35 cellular contexts compared by ENCODE assay signal in the genomic region with DNA sequence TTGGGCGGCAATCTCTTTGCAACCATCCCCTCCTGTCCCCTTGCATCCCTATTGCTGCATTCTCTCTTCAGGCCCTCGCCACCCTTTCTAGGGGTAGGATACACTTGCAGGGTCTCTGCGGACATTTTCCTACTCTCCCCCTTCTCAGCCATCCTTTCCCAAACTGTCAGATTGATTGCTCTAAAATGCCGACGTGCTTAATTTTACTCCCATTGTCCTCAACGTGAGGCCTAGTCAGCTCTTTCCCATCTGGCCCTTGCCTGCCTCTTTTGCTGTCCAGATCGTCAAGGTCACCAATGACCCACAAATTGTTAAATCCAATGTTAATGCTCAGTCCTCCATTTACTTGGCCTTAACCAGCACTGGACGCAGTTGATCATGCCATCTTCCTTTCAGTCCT. TPM values are rescaled to one million over a fixed set of nuclear protein-coding genes. Genes with fewer than 3 reads are reported as not detected.
"Had no signal": no experiment of that assay in that cellular context is flagged by ENCODE, and none has a peak within 500 bp of the region (broad histone marks: within the 10 kb centered on the region; RNA-seq: fewer than 3 reads in every experiment).

No MANE protein-coding gene starts in this region.

- DNase-seq: activated B cell treated with CpG ODN at 0.5 μM for 24 hours; activated CD4-positive, alpha-beta memory T cell treated with anti-CD3 and anti-CD28 coated beads for 36 hours; activated CD4-positive, alpha-beta T cell treated with anti-CD3 and anti-CD28 coated beads for 4 hours; activated CD4-positive, alpha-beta T cell treated with anti-CD3 and anti-CD28 coated beads, Interleukin-2, amount 10 ng/mL, durations not matched to agents 24 days and 14 days; activated CD4-positive, alpha-beta T cell treated with anti-CD3 and anti-CD28 coated beads, Interleukin-2, amount 50 U/mL, for 1 hour; activated CD4-positive, alpha-beta T cell treated with anti-CD3 and anti-CD28 coated beads, Interleukin-2, amount 50 U/mL, for 4 hours; activated CD4-positive, CD25-positive, alpha-beta regulatory T cell treated with anti-CD3 and anti-CD28 coated beads, Interleukin-2, amount 50 U/mL, for 72 hours; activated CD8-positive, alpha-beta memory T cell treated with anti-CD3 and anti-CD28 coated beads, Interleukin-2, amount 50 U/mL, for 4 hours; activated CD8-positive, alpha-beta T cell treated with anti-CD3 and anti-CD28 coated beads for 36 hours; activated gamma-delta T cell treated with Interleukin-2 at 50 U/mL for 16 hours; activated naive CD4-positive, alpha-beta T cell; activated naive CD4-positive, alpha-beta T cell treated with anti-CD3 and anti-CD28 coated beads for 36 hours; activated naive CD4-positive, alpha-beta T cell treated with anti-CD3 and anti-CD28 coated beads, Interleukin-2, amount 50 U/mL, for 16 hours; activated naive CD8-positive, alpha-beta T cell treated with anti-CD3 and anti-CD28 coated beads for 36 hours; activated T-cell treated with anti-CD3 and anti-CD28 coated beads for 4 hours; activated T-cell treated with anti-CD3 and anti-CD28 coated beads, Interleukin-2, amount 50 U/mL, for 1 hour; activated T-cell treated with anti-CD3 and anti-CD28 coated beads, Interleukin-2, amount 50 U/mL, for 4 hours; activated T-cell treated with anti-CD3 and anti-CD28 coated beads, Interleukin-2, amount 50 U/mL, for 72 hours; amniotic stem cell; aorta; body of pancreas; brain microvascular endothelial cell; central memory CD4-positive, alpha-beta T cell; T-helper 2 cell; T-helper 9 cell had no signal

- FAIRE-seq: astrocyte, colon, TTC549 had no signal

- H3K27me3 ChIP-seq: adrenal gland, body of pancreas, breast epithelium had no signal

- H3K27ac ChIP-seq: adrenal gland, body of pancreas, brain microvascular endothelial cell, breast epithelium, VCaP had no signal

- H3K36me3 ChIP-seq: adrenal gland, brain microvascular endothelial cell, breast epithelium had no signal

- H3K9me3 ChIP-seq: adrenal gland, body of pancreas, breast epithelium had no signal

- ATAC-seq: activated CD8-positive, alpha-beta T cell treated with anti-CD3 and anti-CD28 coated beads for 36 hours; activated naive CD4-positive, alpha-beta T cell treated with anti-CD3 and anti-CD28 coated beads, Interleukin-2, amount 50 U/mL, for 72 hours; activated T-cell treated with anti-CD3 and anti-CD28 coated beads, Interleukin-2, amount 50 U/mL, for 4 hours; activated T-cell treated with anti-CD3 and anti-CD28 coated beads, Interleukin-2, amount 50 U/mL, for 72 hours; activated T-helper 17 cell treated with anti-CD3 and anti-CD28 coated beads, Interleukin-2, amount 50 U/mL, for 72 hours; body of pancreas had no signal

- H3K4me1 ChIP-seq: adrenal gland, breast epithelium had no signal

- H3K4me3 ChIP-seq: adrenal gland, body of pancreas, breast epithelium had no signal

RNA-seq across cellular contexts. Expression of gene LRMDA, which starts 12.7 kb away (rescaled TPM):
- total RNA-seq: activated B cell treated with CpG ODN at 0.5 μM for 24 hours; activated CD4-positive, alpha-beta memory T cell treated with anti-CD3 and anti-CD28 coated beads for 36 hours; activated CD4-positive, alpha-beta T cell treated with anti-CD3 and anti-CD28 coated beads, Interleukin-2, amount 10 ng/mL, durations not matched to agents 24 days and 14 days; activated CD8-positive, alpha-beta memory T cell treated with anti-CD3 and anti-CD28 coated beads for 36 hours; activated CD8-positive, alpha-beta T cell treated with anti-CD3 and anti-CD28 coated beads for 36 hours; activated naive CD4-positive, alpha-beta T cell treated with anti-CD3 and anti-CD28 coated beads for 36 hours; activated naive CD4-positive, alpha-beta T cell treated with anti-CD3 and anti-CD28 coated beads, Interleukin-2, amount 50 U/mL, for 72 hours; activated naive CD8-positive, alpha-beta T cell treated with anti-CD3 and anti-CD28 coated beads for 36 hours; activated T-cell treated with anti-CD3 and anti-CD28 coated beads, Interleukin-2, amount 50 U/mL, for 4 hours; activated T-cell treated with anti-CD3 and anti-CD28 coated beads, Interleukin-2, amount 50 U/mL, for 72 hours; activated T-helper 1 cell treated with anti-CD3 and anti-CD28 coated beads, Interleukin-12 subunit alpha, Interleukin-12 subunit beta, Interleukin-2, Interleukin-4 antibody, amounts not matched to agents 30 ng/mL and 10 ng/mL and 1 ng/mL, durations not matched to agents 14 hours and 24 hours and 36 hours; activated T-helper 17 cell treated with anti-CD3 and anti-CD28 coated beads, Interleukin-2, amount 50 U/mL, for 72 hours had no signal

RNA-seq across cellular contexts. Expression of gene ZNF503, which starts 17.1 kb away (rescaled TPM):
- total RNA-seq: activated B cell treated with CpG ODN at 0.5 μM for 24 hours; activated T-helper 1 cell treated with anti-CD3 and anti-CD28 coated beads, Interleukin-12 subunit alpha, Interleukin-12 subunit beta, Interleukin-2, Interleukin-4 antibody, amounts not matched to agents 30 ng/mL and 10 ng/mL and 1 ng/mL, durations not matched to agents 14 hours and 24 hours and 36 hours had no signal
